ENCODE assay signal across 9 cellular contexts in genomic region chr21:31872452-31873274, GRCh38. TPM values are rescaled to one million over a fixed set of nuclear protein-coding genes. Genes with fewer than 3 reads are reported as not detected.
DNase-seq lines count a peak whose midpoint lies in the region; ATAC-seq, FAIRE-seq and TF ChIP-seq lines count a peak whose summit lies in the region.
"Had no signal": no experiment of that assay in that cellular context is flagged by ENCODE, and none has a peak within 500 bp of the region (broad histone marks: within the 10 kb centered on the region; RNA-seq: fewer than 3 reads in every experiment).

Gene HUNK (plus strand): TSS chr21:31873020. CDS start chr21:31873675, 655 bp downstream.

- TF ChIP-seq EP300 in K562 (IDR thresholded peaks at IDR 0.05; ENCODE audit: low read length), result no peak

- in situ Hi-C loops in K562 (cut with MboI), result no loop called here

- H3K36me3 Mint-ChIP-seq in immature natural killer cell, result no peaks in the 10 kb centered on the region

- no peak within 1 kb of the TSS; a peak in 1 of 4 replicates for H3K9ac ChIP-seq in K562 (ENCODE audit: insufficient read depth in 1 of 2, low read depth in 2 of 2, low read length in 2 of 2)

- H3K9me3 Mint-ChIP-seq in immature natural killer cell, result no peaks in the 10 kb centered on the region

- peaks cover 5% of the 10 kb centered on the region for H3K4me1 ChIP-seq in A673 (ENCODE audit: insufficient read depth, low read length, poor library complexity, severe bottlenecking)
- H3K4me1 ChIP-seq in K562 (replicated peaks in 1 of 2; ENCODE audit: control insufficient read depth in 2 of 2, insufficient read depth in 2 of 2, low read length in 2 of 2), result peaks cover 0 to 22% of the 10 kb centered on the region in 2 experiments; a peak in 1 of 5 replicates

- DNase-seq in A673 (ENCODE audit: low spot score) (peak; percentile 59), GM12865 (ENCODE audit: low read depth) (peak; percentile 3), NCI-H524 (lab: John Stamatoyannopoulos, UW) (peak; percentile 92 to 95), K562 (ENCODE audit: extremely low read depth in 1 of 4, low spot score in 3 of 4) (no peak), immature natural killer cell (no peak), cortex of kidney (lab: John Stamatoyannopoulos, UW) (no peak)

- H4K20me1 ChIP-seq in K562 (replicated peaks; ENCODE audit: control insufficient read depth, insufficient read depth, low read length), result peaks cover 3% of the 10 kb centered on the region

- peaks cover 5 to 26% (median 25%) of the 10 kb centered on the region in 3 donors for H3K27me3 Mint-ChIP-seq in immature natural killer cell (ENCODE audit: low read depth in 3 of 3)

- H3K27ac ChIP-seq in A673 (ENCODE audit: low read depth, low read length, poor library complexity, severe bottlenecking) (peak within 1 kb of the TSS; percentile 42), K562 (ENCODE audit: extremely low read depth, low read depth, low read length) (no peak within 1 kb of the TSS), skin epidermis (peak within 1 kb of the TSS in 19 of 21 experiments; percentile 29 to 88 (median 58))

- intact Hi-C loops in A673 (cut with micrococcal nuclease; ENCODE audit: unreplicated experiment), result no loop called here
- intact Hi-C loops in K562 (cut with micrococcal nuclease), result no loop called here

- no peak for TF ChIP-seq POLR2A in K562 (conservative IDR thresholded peaks at IDR 0.05)

- peaks cover 66% of the 10 kb centered on the region for H3K27me3 ChIP-seq in A673 (replicated peaks; ENCODE audit: insufficient read depth, low read depth, low read length, poor library complexity)
- H3K27me3 ChIP-seq in K562 (ENCODE audit: control insufficient read depth in 2 of 2, insufficient read depth in 2 of 2, low read length in 2 of 2), result peaks cover 39 to 40% of the 10 kb centered on the region in 2 experiments

- no peaks in the 10 kb centered on the region for H3K9me1 ChIP-seq in K562 (ENCODE audit: control insufficient read depth, insufficient read depth, low read length)

- H3K4me1 Mint-ChIP-seq in immature natural killer cell, result peaks cover 6 to 9% of the 10 kb centered on the region in 2 donors

- H2AFZ ChIP-seq in K562 (ENCODE audit: low read depth, low read length), result no peak within 1 kb of the TSS

- H3K36me3 ChIP-seq in A673 (ENCODE audit: insufficient read depth, low read length, poor library complexity, severe bottlenecking), result no peaks in the 10 kb centered on the region
- H3K36me3 ChIP-seq in K562 (ENCODE audit: control insufficient read depth, insufficient read depth, low read length), result no peaks in the 10 kb centered on the region

- no peak for FAIRE-seq in K562 (lab: Jason Lieb, UNC)
- FAIRE-seq: endometrium had no signal

- ATAC-seq in K562, result no peak
- ATAC-seq in GM19467 (IDR thresholded peaks at IDR 0.05; ENCODE audit: unreplicated experiment), result no peak

- WGBS in K562 (ENCODE audit: insufficient coverage, low coverage, missing lambda C conversion rate), result 21% methylated on average over 34 of the region's 74 CpGs

- no peak within 1 kb of the TSS for H3K27ac Mint-ChIP-seq in immature natural killer cell

- H3K79me2 ChIP-seq in K562 (ENCODE audit: control insufficient read depth, insufficient read depth, low read length), result no peaks in the 10 kb centered on the region

- POLR2A ChIA-PET in A673 (lab: Charles Lee; ENCODE audit: low non-redundant PET) (no interaction called here), K562 (lab: Yijun Ruan, JAX) (no interaction called here)

- peak within 1 kb of the TSS in 3 of 5 donors; percentile 31 to 68 (median 67) for H3K4me3 Mint-ChIP-seq in immature natural killer cell

- no peak within 1 kb of the TSS for H3K4me2 ChIP-seq in K562 (ENCODE audit: insufficient read depth, low read length)

- CTCF ChIA-PET in A673 (lab: Charles Lee) (no interaction called here), K562 (lab: Yijun Ruan, JAX; ENCODE audit: low intra/inter-chr PET ratio) (no interaction called here)

- H3K4me3 ChIP-seq in A673 (ENCODE audit: low read depth, low read length, poor library complexity, severe bottlenecking) (peak within 1 kb of the TSS; percentile 57), GM12865 (ENCODE audit: low read depth, low read length) (no peak within 1 kb of the TSS), K562 (no peak within 1 kb of the TSS), skin epidermis (peak within 1 kb of the TSS; percentile 39 to 69 (median 51))

- no peak for TF ChIP-seq RAD21 in K562 (CRISPR knock-in tag; conservative IDR thresholded peaks at IDR 0.05 in 1 of 2, IDR thresholded peaks at IDR 0.05 in 1 of 2)

- H3K9me3 ChIP-seq in A673 (ENCODE audit: low read depth, low read length, poor library complexity, severe bottlenecking) (no peaks in the 10 kb centered on the region), K562 (replicated peaks; ENCODE audit: control insufficient read depth, insufficient read depth, low read depth, low read length) (no peaks in the 10 kb centered on the region)

- BruUV-seq in A673 (replicated peaks; lab: Mats Ljungman, UMichigan) (no TSS peak), K562 (replicated peaks; lab: Mats Ljungman, UMichigan) (no TSS peak)

- TF ChIP-seq CTCF in A673 (conservative IDR thresholded peaks at IDR 0.05; ENCODE audit: low read depth, low read length) (0 out of 2 replicates have a peak, but pooled peaks have one; percentile 22), GM12865 (IDR thresholded peaks at IDR 0.05; ENCODE audit: insufficient read depth, low read depth, low read length, missing control alignments) (no peak), K562 (IDR thresholded peaks at IDR 0.05 in 2 of 3, conservative IDR thresholded peaks at IDR 0.05 in 1 of 3; ENCODE audit: insufficient read depth in 2 of 3, low read depth in 1 of 3, low read length in 3 of 3) (no peak)

TF ChIP-seq in K562, 482 proteins besides CTCF, POLR2A, EP300 and RAD21:
- TF ChIP-seq, protein P1, sequence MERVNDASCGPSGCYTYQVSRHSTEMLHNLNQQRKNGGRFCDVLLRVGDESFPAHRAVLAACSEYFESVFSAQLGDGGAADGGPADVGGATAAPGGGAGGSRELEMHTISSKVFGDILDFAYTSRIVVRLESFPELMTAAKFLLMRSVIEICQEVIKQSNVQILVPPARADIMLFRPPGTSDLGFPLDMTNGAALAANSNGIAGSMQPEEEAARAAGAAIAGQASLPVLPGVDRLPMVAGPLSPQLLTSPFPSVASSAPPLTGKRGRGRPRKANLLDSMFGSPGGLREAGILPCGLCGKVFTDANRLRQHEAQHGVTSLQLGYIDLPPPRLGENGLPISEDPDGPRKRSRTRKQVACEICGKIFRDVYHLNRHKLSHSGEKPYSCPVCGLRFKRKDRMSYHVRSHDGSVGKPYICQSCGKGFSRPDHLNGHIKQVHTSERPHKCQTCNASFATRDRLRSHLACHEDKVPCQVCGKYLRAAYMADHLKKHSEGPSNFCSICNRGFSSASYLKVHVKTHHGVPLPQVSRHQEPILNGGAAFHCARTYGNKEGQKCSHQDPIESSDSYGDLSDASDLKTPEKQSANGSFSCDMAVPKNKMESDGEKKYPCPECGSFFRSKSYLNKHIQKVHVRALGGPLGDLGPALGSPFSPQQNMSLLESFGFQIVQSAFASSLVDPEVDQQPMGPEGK (CRISPR knock-in tag; IDR thresholded peaks at IDR 0.05; ENCODE audit: borderline replicate concordance), result no peak
- TF ChIP-seq PCBP1 (IDR thresholded peaks at IDR 0.05; ENCODE audit: low read depth, low read length, poor library complexity, severe bottlenecking), result peak; percentile 1

RNA-seq across cellular contexts. Expression of gene HUNK, which starts in this region (rescaled TPM):
- total RNA-seq in A673 (2021), result 1.9 and 2.1 TPM in 2 replicates
- not detected in 2 replicates for total RNA-seq in K562 (2011; cell fraction: chromatin; rRNA removed; ENCODE audit: low replicate concordance)
- total RNA-seq in K562 (2011; cell fraction: nucleolus; rRNA removed), result not detected in 2 replicates
- not detected in 2 replicates for total RNA-seq in K562 (2011; cell fraction: nucleoplasm; rRNA removed)
- not detected in 2 replicates for total RNA-seq in K562 (2014; rRNA removed)
- not detected in 2 replicates for total RNA-seq in K562 (2014; rRNA removed; fragmentation: Illumina TruSeq; extraction: Trizol)
- not detected in 2 replicates for total RNA-seq in K562 (2015; rRNA removed; fragmentation: Illumina TruSeq; extraction: Trizol)
- total RNA-seq in K562 (2021), result 0.02 TPM in 1 of 2 replicates, not detected in the other
- polyA plus RNA-seq in K562 (2011; rRNA removed), result not detected in 2 replicates
- not detected in 2 replicates for polyA plus RNA-seq in K562 (2011; cell fraction: cytosol; rRNA removed)
- polyA plus RNA-seq in K562 (2011; cell fraction: nucleus; rRNA removed), result not detected in 2 replicates
- polyA plus RNA-seq in K562 (2012), result not detected in 2 replicates
- not detected in 2 replicates for polyA plus RNA-seq in K562 (2014; fragmentation: Illumina TruSeq; extraction: Trizol)
- polyA plus RNA-seq in K562 (2014; fragmentation: Nextera tagmentation; extraction: Ambion mirVana), result not detected
- polyA plus RNA-seq in K562 (2014; rRNA removed), result not detected in 2 replicates
- polyA minus RNA-seq in K562 (2011; rRNA and poly(A)+ RNA removed), result not detected in 2 replicates
- polyA minus RNA-seq in K562 (2011; cell fraction: cytosol; rRNA and poly(A)+ RNA removed), result not detected in 2 replicates
- not detected in 2 replicates for polyA minus RNA-seq in K562 (2011; cell fraction: nucleus; rRNA and poly(A)+ RNA removed)
- not detected for polyA plus RNA-seq in immature natural killer cell

Comparison
In these comparisons a context has a peak if more than half of its experiments do, and no peak if none do; other contexts are left out.
1. DNase-seq: peak in A673 (single experiment), GM12865 (single experiment) and NCI-H524 (2 of 2); none in K562 (0 of 4), immature natural killer cell (0 of 3) and cortex of kidney (single experiment).
2. H3K4me3 ChIP-seq: peak in A673 (single experiment) and skin epidermis (7 of 7); none in GM12865 (single experiment) and K562 (single experiment).